ENCODE assay signal across 1 cellular context in genomic region chr15:43941555-43941954, GRCh38.
TF ChIP-seq lines count a peak whose summit lies in the region.

No MANE protein-coding gene starts in this region.

TF ChIP-seq in SK-N-SH treated with all-trans-retinoic acid at 6 μM for 48 hours, 23 proteins besides CTCF, POLR2A, EP300 and RAD21 (continued from another document):
- TF ChIP-seq CSRNP3 (CRISPR knock-in tag; IDR thresholded peaks at IDR 0.05) (no peak), PATZ1 (CRISPR knock-in tag; IDR thresholded peaks at IDR 0.05; ENCODE audit: borderline replicate concordance) (no peak), ZNF565 (CRISPR knock-in tag; conservative IDR thresholded peaks at IDR 0.05; ENCODE audit: low read depth) (no peak), ZFP3 (CRISPR knock-in tag; IDR thresholded peaks at IDR 0.05) (no peak), ZC3H10 (CRISPR knock-in tag; IDR thresholded peaks at IDR 0.05) (no peak), OSR1 (CRISPR knock-in tag; IDR thresholded peaks at IDR 0.05) (no peak), GLIS3 (CRISPR knock-in tag; IDR thresholded peaks at IDR 0.05) (no peak)
